ENCODE assay signal across 1 cellular context in the genomic region with DNA sequence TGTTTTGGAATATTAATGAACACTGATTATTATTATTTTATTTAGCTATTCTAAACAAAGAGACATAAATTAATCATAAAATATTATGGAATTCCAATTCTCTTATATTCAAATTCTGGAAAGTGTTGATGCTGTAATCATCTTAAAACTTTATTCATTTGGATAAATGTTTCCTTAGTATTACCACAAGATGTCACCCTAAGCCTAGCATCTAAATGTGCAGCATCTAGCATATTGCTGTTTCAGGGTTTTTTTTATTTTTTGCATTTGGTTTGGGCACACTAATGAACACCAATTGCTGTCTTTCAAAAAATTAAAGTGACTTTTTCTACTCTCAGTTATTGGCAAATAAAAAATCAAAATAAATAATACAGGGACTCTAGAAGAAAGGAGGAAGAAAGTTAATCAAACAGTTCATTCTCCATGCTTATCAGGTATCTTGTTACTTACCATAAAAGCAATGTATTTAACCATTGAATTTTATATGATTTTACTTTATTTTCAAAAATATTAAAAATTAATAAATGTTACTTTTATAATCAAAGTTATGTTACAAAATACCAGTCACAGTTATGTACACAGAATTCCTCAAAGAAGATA.
TF ChIP-seq lines count a peak whose summit lies in the region.

No MANE protein-coding gene starts in this region.

TF ChIP-seq in GM23338, 12 proteins besides CTCF, POLR2A, EP300 and RAD21 (continued from another document):
- TF ChIP-seq, protein P1, sequence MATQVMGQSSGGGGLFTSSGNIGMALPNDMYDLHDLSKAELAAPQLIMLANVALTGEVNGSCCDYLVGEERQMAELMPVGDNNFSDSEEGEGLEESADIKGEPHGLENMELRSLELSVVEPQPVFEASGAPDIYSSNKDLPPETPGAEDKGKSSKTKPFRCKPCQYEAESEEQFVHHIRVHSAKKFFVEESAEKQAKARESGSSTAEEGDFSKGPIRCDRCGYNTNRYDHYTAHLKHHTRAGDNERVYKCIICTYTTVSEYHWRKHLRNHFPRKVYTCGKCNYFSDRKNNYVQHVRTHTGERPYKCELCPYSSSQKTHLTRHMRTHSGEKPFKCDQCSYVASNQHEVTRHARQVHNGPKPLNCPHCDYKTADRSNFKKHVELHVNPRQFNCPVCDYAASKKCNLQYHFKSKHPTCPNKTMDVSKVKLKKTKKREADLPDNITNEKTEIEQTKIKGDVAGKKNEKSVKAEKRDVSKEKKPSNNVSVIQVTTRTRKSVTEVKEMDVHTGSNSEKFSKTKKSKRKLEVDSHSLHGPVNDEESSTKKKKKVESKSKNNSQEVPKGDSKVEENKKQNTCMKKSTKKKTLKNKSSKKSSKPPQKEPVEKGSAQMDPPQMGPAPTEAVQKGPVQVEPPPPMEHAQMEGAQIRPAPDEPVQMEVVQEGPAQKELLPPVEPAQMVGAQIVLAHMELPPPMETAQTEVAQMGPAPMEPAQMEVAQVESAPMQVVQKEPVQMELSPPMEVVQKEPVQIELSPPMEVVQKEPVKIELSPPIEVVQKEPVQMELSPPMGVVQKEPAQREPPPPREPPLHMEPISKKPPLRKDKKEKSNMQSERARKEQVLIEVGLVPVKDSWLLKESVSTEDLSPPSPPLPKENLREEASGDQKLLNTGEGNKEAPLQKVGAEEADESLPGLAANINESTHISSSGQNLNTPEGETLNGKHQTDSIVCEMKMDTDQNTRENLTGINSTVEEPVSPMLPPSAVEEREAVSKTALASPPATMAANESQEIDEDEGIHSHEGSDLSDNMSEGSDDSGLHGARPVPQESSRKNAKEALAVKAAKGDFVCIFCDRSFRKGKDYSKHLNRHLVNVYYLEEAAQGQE (IDR thresholded peaks at IDR 0.05; ENCODE audit: unreplicated experiment) = no peak
- TF ChIP-seq, protein P2, sequence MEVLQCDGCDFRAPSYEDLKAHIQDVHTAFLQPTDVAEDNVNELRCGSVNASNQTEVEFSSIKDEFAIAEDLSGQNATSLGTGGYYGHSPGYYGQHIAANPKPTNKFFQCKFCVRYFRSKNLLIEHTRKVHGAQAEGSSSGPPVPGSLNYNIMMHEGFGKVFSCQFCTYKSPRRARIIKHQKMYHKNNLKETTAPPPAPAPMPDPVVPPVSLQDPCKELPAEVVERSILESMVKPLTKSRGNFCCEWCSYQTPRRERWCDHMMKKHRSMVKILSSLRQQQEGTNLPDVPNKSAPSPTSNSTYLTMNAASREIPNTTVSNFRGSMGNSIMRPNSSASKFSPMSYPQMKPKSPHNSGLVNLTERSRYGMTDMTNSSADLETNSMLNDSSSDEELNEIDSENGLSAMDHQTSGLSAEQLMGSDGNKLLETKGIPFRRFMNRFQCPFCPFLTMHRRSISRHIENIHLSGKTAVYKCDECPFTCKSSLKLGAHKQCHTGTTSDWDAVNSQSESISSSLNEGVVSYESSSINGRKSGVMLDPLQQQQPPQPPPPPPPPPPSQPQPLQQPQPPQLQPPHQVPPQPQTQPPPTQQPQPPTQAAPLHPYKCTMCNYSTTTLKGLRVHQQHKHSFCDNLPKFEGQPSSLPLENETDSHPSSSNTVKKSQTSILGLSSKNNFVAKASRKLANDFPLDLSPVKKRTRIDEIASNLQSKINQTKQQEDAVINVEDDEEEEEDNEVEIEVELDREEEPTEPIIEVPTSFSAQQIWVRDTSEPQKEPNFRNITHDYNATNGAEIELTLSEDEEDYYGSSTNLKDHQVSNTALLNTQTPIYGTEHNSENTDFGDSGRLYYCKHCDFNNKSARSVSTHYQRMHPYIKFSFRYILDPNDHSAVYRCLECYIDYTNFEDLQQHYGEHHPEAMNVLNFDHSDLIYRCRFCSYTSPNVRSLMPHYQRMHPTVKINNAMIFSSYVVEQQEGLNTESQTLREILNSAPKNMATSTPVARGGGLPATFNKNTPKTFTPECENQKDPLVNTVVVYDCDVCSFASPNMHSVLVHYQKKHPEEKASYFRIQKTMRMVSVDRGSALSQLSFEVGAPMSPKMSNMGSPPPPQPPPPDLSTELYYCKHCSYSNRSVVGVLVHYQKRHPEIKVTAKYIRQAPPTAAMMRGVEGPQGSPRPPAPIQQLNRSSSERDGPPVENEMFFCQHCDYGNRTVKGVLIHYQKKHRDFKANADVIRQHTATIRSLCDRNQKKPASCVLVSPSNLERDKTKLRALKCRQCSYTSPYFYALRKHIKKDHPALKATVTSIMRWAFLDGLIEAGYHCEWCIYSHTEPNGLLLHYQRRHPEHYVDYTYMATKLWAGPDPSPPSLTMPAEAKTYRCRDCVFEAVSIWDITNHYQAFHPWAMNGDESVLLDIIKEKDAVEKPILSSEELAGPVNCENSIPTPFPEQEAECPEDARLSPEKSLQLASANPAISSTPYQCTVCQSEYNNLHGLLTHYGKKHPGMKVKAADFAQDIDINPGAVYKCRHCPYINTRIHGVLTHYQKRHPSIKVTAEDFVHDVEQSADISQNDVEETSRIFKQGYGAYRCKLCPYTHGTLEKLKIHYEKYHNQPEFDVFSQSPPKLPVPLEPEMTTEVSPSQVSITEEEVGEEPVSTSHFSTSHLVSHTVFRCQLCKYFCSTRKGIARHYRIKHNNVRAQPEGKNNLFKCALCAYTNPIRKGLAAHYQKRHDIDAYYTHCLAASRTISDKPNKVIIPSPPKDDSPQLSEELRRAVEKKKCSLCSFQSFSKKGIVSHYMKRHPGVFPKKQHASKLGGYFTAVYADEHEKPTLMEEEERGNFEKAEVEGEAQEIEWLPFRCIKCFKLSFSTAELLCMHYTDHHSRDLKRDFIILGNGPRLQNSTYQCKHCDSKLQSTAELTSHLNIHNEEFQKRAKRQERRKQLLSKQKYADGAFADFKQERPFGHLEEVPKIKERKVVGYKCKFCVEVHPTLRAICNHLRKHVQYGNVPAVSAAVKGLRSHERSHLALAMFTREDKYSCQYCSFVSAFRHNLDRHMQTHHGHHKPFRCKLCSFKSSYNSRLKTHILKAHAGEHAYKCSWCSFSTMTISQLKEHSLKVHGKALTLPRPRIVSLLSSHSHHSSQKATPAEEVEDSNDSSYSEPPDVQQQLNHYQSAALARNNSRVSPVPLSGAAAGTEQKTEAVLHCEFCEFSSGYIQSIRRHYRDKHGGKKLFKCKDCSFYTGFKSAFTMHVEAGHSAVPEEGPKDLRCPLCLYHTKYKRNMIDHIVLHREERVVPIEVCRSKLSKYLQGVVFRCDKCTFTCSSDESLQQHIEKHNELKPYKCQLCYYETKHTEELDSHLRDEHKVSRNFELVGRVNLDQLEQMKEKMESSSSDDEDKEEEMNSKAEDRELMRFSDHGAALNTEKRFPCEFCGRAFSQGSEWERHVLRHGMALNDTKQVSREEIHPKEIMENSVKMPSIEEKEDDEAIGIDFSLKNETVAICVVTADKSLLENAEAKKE (CRISPR knock-in tag; IDR thresholded peaks at IDR 0.05) = no peak
- TF ChIP-seq CREB1 (CRISPR knock-in tag; IDR thresholded peaks at IDR 0.05; ENCODE audit: low read depth) = no peak
- TF ChIP-seq NANOG (IDR thresholded peaks at IDR 0.05; ENCODE audit: borderline replicate concordance) = no peak
- TF ChIP-seq EZH2phosphoT487 (IDR thresholded peaks at IDR 0.05; ENCODE audit: unreplicated experiment) = no peak
